6 cellular contexts compared by ENCODE assay signal in the genomic region with DNA sequence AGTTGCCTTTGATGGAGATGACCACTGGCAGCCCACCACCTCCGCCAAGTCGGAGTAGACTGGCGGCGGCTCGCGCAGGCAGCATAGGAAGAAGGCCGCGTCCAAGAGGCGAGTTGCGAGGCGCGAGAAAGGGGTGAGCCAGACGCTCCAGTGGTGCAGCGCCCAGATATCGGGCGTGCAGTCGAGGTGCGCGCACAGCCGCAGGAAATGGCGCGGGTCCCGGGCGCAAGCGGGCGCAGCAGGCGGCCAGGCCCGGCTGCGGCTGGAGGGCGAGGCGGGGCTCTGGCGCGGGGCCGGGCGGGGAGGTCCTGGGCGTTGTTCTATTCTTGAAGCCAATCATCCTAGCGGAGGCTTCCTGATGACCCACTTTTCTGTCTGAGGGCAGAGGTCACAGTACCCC.
"Had no signal": no experiment of that assay in that cellular context is flagged by ENCODE, and none has a peak within 500 bp of the region (broad histone marks: within the 10 kb centered on the region; RNA-seq: fewer than 3 reads in every experiment).

No MANE protein-coding gene starts in this region.

- H3K4me3 Mint-ChIP-seq: H9 had no signal

- ATAC-seq: K562 had no signal

- H3K27ac Mint-ChIP-seq: H9 had no signal

- H3K4me3 ChIP-seq: K562 had no signal

- DNase-seq: GOT3, H9, HCEC 1CT, IMR-90, KG1 had no signal
